Comparison of ENCODE assay signal across 6 cellular contexts in genomic region chr18:65897292-65897691, GRCh38.
"Had no signal": no experiment of that assay in that cellular context is flagged by ENCODE, and none has a peak within 500 bp of the region (broad histone marks: within the 10 kb centered on the region; RNA-seq: fewer than 3 reads in every experiment).

No MANE protein-coding gene starts in this region.

- H3K27me3 Mint-ChIP-seq: IgD-negative memory B cell had no signal

- ATAC-seq: HepG2, K562 had no signal

- H3K4me3 Mint-ChIP-seq: IgD-negative memory B cell had no signal

- H3K4me1 Mint-ChIP-seq: IgD-negative memory B cell had no signal

- H3K36me3 Mint-ChIP-seq: IgD-negative memory B cell had no signal

- DNase-seq: IMR-90, KBM-7, KG1 had no signal

- H3K27ac Mint-ChIP-seq: IgD-negative memory B cell had no signal
